12 cellular contexts compared by ENCODE assay signal in genomic region chr14:68637106-68638021, GRCh38.
A peak's percentile ranks its signal among the peaks of the same experiment; 100 is the strongest.
DNase-seq lines count a peak whose midpoint lies in the region; ATAC-seq and TF ChIP-seq lines count a peak whose summit lies in the region.
"Had no signal": no experiment of that assay in that cellular context is flagged by ENCODE, and none has a peak within 500 bp of the region (broad histone marks: within the 10 kb centered on the region; RNA-seq: fewer than 3 reads in every experiment).

No MANE protein-coding gene starts in this region.

- H3K4me1 ChIP-seq in osteoblast (ENCODE audit: insufficient read depth, low read length) (peaks cover 16% of the 10 kb centered on the region), HAP-1 (no peaks in the 10 kb centered on the region)

- H3K36me3 ChIP-seq in osteoblast (ENCODE audit: insufficient read depth, low read length) (no peaks in the 10 kb centered on the region), HAP-1 (replicated peaks) (no peaks in the 10 kb centered on the region)

- H4K20me1 ChIP-seq in osteoblast (ENCODE audit: insufficient read depth, low read length) = no peaks in the 10 kb centered on the region

- DNase-seq in AG09309 (ENCODE audit: low read depth) (peak; percentile 18), T-cell (peak in 2 of 34 experiments; percentile 7 to 19), Right ventricle myocardium superior (peak; percentile 59), osteoblast (ENCODE audit: insufficient read length, low spot score, missing footprints) (peak; percentile 31), NCI-H1436 treated with DMSO at 0.1 percent for 48 hours (lab: John Stamatoyannopoulos, UW) (no peak), HAP-1 (ENCODE audit: low spot score in 2 of 2) (no peak), NCI-H2107 treated with DMSO at 0.1 percent for 48 hours (lab: John Stamatoyannopoulos, UW; ENCODE audit: unreplicated experiment) (no peak)
- DNase-seq: activated CD4-positive, alpha-beta T cell treated with anti-CD3 and anti-CD28 coated beads, Interleukin-2, amount 10 ng/mL, durations not matched to agents 24 days and 14 days; Kasumi-1 had no signal

- H3K4me3 ChIP-seq in AG09309 (ENCODE audit: control insufficient read depth, low read depth, low read length) (no peak overlapping the region), osteoblast (ENCODE audit: insufficient read depth, low read length) (no peak overlapping the region), HAP-1 (no peak overlapping the region)
- H3K4me3 ChIP-seq: body of pancreas had no signal

- CTCF ChIA-PET in T-cell (lab: Charles Lee) = interaction anchor here in 1 of 2 donors (0.7 kb wide), 1 partner anchor 36 kb away, joined by 3 read pairs; no protein-coding TSS in a partner anchor

- peak overlapping the region; percentile 81 for H2AFZ ChIP-seq in osteoblast (ENCODE audit: low read length)

- no peaks in the 10 kb centered on the region for H3K36me3 Mint-ChIP-seq in T-cell

- TF ChIP-seq CTCF in AG09309 (IDR thresholded peaks at IDR 0.05; ENCODE audit: control insufficient read depth, insufficient read depth, low read depth, low read length, missing control alignments) (no peak), osteoblast (IDR thresholded peaks at IDR 0.05; ENCODE audit: extremely low read depth, low read depth, low read length) (no peak)

- no peaks in the 10 kb centered on the region for H3K27me3 Mint-ChIP-seq in T-cell
- H3K27me3 Mint-ChIP-seq: activated CD4-positive, alpha-beta T cell treated with anti-CD3 and anti-CD28 coated beads, Interleukin-2, amount 10 ng/mL, durations not matched to agents 24 days and 14 days had no signal

- H3K27ac Mint-ChIP-seq in T-cell = no peak overlapping the region
- H3K27ac Mint-ChIP-seq: activated CD4-positive, alpha-beta T cell treated with anti-CD3 and anti-CD28 coated beads, Interleukin-2, amount 10 ng/mL, durations not matched to agents 24 days and 14 days had no signal

- H3K9me3 Mint-ChIP-seq in T-cell = peaks cover 7 to 13% (median 11%) of the 10 kb centered on the region in 3 donors

- H3K4me1 Mint-ChIP-seq in T-cell = peaks cover 0 to 4% (median 4%) of the 10 kb centered on the region in 3 donors

- H3K9me3 ChIP-seq in osteoblast (ENCODE audit: low read depth, low read length) = no peaks in the 10 kb centered on the region
- H3K9me3 ChIP-seq in HAP-1 = 0 out of 2 replicates have a peak, but pooled peaks cover 4% of the 10 kb centered on the region
- H3K9me3 ChIP-seq: body of pancreas, Caco-2 had no signal

- no peak overlapping the region for H3K4me2 ChIP-seq in osteoblast (ENCODE audit: insufficient read depth, low read length)

- ATAC-seq in T-cell (replicated peaks in 1 of 4) (peak; percentile 61 to 74 (median 64)), Right ventricle myocardium superior (ENCODE audit: poor library complexity) (peak; percentile 30), HG03457 (IDR thresholded peaks at IDR 0.05; ENCODE audit: unreplicated experiment) (no peak)
- ATAC-seq: body of pancreas had no signal

- no peak overlapping the region for H3K4me3 Mint-ChIP-seq in T-cell
- H3K4me3 Mint-ChIP-seq: activated CD4-positive, alpha-beta T cell treated with anti-CD3 and anti-CD28 coated beads, Interleukin-2, amount 10 ng/mL, durations not matched to agents 24 days and 14 days had no signal

- no peaks in the 10 kb centered on the region for H3K27me3 ChIP-seq in osteoblast (ENCODE audit: insufficient read depth, low read length)
- H3K27me3 ChIP-seq in HAP-1 (ENCODE audit: low read depth) = no peaks in the 10 kb centered on the region
- H3K27me3 ChIP-seq: body of pancreas had no signal

- H3K27ac ChIP-seq in osteoblast (ENCODE audit: low read depth, low read length) = no peak overlapping the region
- H3K27ac ChIP-seq: body of pancreas had no signal

- intact Hi-C loops in Right ventricle myocardium superior (cut with DNase I) = no loop called here

- in situ Hi-C loops in HAP-1 (cut with MboI; ENCODE audit: low sequenced_read_pairs) = no loop called here

- no peaks in the 10 kb centered on the region for H3K79me2 ChIP-seq in osteoblast (ENCODE audit: insufficient read depth, low read length)

- POLR2A ChIA-PET in T-cell (lab: Charles Lee) = no interaction called here

Comparison
In these comparisons a context has a peak if more than half of its experiments do, and no peak if none do; other contexts are left out.
1. DNase-seq: peak in AG09309 (single experiment), Right ventricle myocardium superior (single experiment) and osteoblast (single experiment); none in NCI-H1436 treated with DMSO at 0.1 percent for 48 hours (single experiment), HAP-1 (0 of 2) and NCI-H2107 treated with DMSO at 0.1 percent for 48 hours (single experiment).